ENCODE assay signal across 28 cellular contexts in the genomic region with DNA sequence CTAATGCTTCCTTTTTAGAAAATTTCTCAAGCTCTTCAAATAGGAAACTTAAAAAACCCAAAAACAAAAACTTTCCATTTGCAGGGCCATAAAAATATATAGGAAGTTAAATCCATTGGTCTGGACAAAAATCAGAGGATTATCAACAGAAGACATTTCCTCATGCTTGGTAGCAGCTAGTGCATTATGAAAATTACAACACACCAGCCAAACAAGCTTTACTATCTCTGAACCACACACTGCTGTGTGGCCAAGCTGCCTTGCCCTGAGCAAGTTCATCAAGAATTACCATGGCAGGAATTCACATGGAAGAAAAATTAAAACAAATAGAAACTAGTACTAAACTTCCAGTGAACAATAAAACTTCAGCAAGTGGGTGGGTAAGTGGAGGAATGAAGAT. TPM values are rescaled to one million over a fixed set of nuclear protein-coding genes. Genes with fewer than 3 reads are reported as not detected.
DNase-seq lines count a peak whose midpoint lies in the region; ATAC-seq and TF ChIP-seq lines count a peak whose summit lies in the region.
"Had no signal": no experiment of that assay in that cellular context is flagged by ENCODE, and none has a peak within 500 bp of the region (broad histone marks: within the 10 kb centered on the region; RNA-seq: fewer than 3 reads in every experiment).

No MANE protein-coding gene starts in this region.

- H3K36me3 Mint-ChIP-seq in endodermal cell (ENCODE audit: low read depth) = peaks cover 26% of the 10 kb centered on the region
- peaks cover 11% of the 10 kb centered on the region for H3K36me3 Mint-ChIP-seq in activated CD4-positive, alpha-beta T cell treated with anti-CD3 and anti-CD28 coated beads, Interleukin-2, amount 10 ng/mL, durations not matched to agents 24 days and 14 days (ENCODE audit: low read depth)
- H3K36me3 Mint-ChIP-seq in CD8-positive, alpha-beta memory T cell = peaks cover 4 to 11% (median 4%) of the 10 kb centered on the region in 3 donors
- H3K36me3 Mint-ChIP-seq: natural killer cell had no signal

- H3K4me1 ChIP-seq in PC-9 (replicated peaks; ENCODE audit: insufficient read depth) (peaks cover 41% of the 10 kb centered on the region), endodermal cell (ENCODE audit: control insufficient read depth, insufficient read depth, low read length) (no peaks in the 10 kb centered on the region)
- H3K4me1 ChIP-seq in CD8-positive, alpha-beta memory T cell (ENCODE audit: insufficient read depth, low read length) = peaks cover 11% of the 10 kb centered on the region

- POLR2A ChIA-PET in PC-9 (lab: Charles Lee; ENCODE audit: unreplicated experiment) = no interaction called here
- POLR2A ChIA-PET in CD8-positive, alpha-beta memory T cell (lab: Charles Lee) = no interaction called here

- peak overlapping the region; percentile 26; the same call in 1 of the 2 replicates for H3K4me2 ChIP-seq in PC-9

- DNase-seq in GF-D8 (lab: John Stamatoyannopoulos, UW) (peak; percentile 57), PC-9 (peak in 1 of 2 experiments; percentile 76), endodermal cell (no peak), iris pigment epithelial cell (ENCODE audit: low read depth) (peak; percentile 39)
- DNase-seq in activated CD4-positive, alpha-beta T cell treated with anti-CD3 and anti-CD28 coated beads, Interleukin-2, amount 10 ng/mL, durations not matched to agents 24 days and 14 days = no peak
- DNase-seq in CD8-positive, alpha-beta memory T cell = no peak
- DNase-seq: activated CD4-positive, alpha-beta T cell treated with anti-CD3 and anti-CD28 coated beads, Interleukin-2, amount 10 ng/mL, durations not matched to agents 7 days and 5 days; effector CD4-positive, alpha-beta T cell; head of caudate nucleus; KBM-7; midbrain; natural killer cell; NCI-H1092 treated with DMSO at 0.1 percent for 48 hours; NCI-H2029; NCI-H82; posterior cingulate gyrus; Right ventricle myocardium superior; stimulated activated CD4-positive, alpha-beta T cell treated with anti-CD3 and anti-CD28 coated beads, Interleukin-2, amount 100 ng/mL, for 24 hours; stimulated activated naive CD4-positive, alpha-beta T cell; T-cell had no signal

- no peak overlapping the region for H3K27ac Mint-ChIP-seq in endodermal cell
- H3K27ac Mint-ChIP-seq in activated CD4-positive, alpha-beta T cell treated with anti-CD3 and anti-CD28 coated beads, Interleukin-2, amount 10 ng/mL, durations not matched to agents 24 days and 14 days = no peak overlapping the region
- peak overlapping the region in 4 of 8 donors; percentile 1 to 36 (median 30) for H3K27ac Mint-ChIP-seq in CD8-positive, alpha-beta memory T cell
- H3K27ac Mint-ChIP-seq: activated CD4-positive, alpha-beta T cell treated with anti-CD3 and anti-CD28 coated beads, Interleukin-2, amount 10 ng/mL, durations not matched to agents 7 days and 5 days; activated naive CD8-positive, alpha-beta T cell; activated T-helper 1 cell treated with anti-CD3 and anti-CD28 coated beads, Interleukin-12 subunit alpha, Interleukin-12 subunit beta, Interleukin-2, Interleukin-4 antibody, amounts not matched to agents 30 ng/mL and 10 ng/mL and 1 ng/mL, durations not matched to agents 14 hours and 24 hours and 36 hours had no signal

- no peak overlapping the region for H3K9ac ChIP-seq in endodermal cell (ENCODE audit: extremely low read depth, low read length, poor library complexity, severe bottlenecking)

- H3K9me3 Mint-ChIP-seq in endodermal cell = no peaks in the 10 kb centered on the region
- H3K9me3 Mint-ChIP-seq in activated CD4-positive, alpha-beta T cell treated with anti-CD3 and anti-CD28 coated beads, Interleukin-2, amount 10 ng/mL, durations not matched to agents 24 days and 14 days = no peaks in the 10 kb centered on the region
- peaks cover 3 to 5% (median 4%) of the 10 kb centered on the region in 5 donors for H3K9me3 Mint-ChIP-seq in CD8-positive, alpha-beta memory T cell
- H3K9me3 Mint-ChIP-seq: activated T-helper 1 cell treated with anti-CD3 and anti-CD28 coated beads, Interleukin-12 subunit alpha, Interleukin-12 subunit beta, Interleukin-2, Interleukin-4 antibody, amounts not matched to agents 30 ng/mL and 10 ng/mL and 1 ng/mL, durations not matched to agents 14 hours and 24 hours and 36 hours; CD14-positive monocyte; natural killer cell had no signal

- CTCF ChIA-PET in PC-9 (lab: Charles Lee) = no interaction called here
- CTCF ChIA-PET in CD8-positive, alpha-beta memory T cell (lab: Charles Lee) = no interaction called here

- no peaks in the 10 kb centered on the region for H3K9me2 ChIP-seq in PC-9 (ENCODE audit: insufficient read depth)

- H3K36me3 ChIP-seq in PC-9 (ENCODE audit: low read depth) (no peaks in the 10 kb centered on the region; the same call in 1 of the 2 replicates), endodermal cell (ENCODE audit: control insufficient read depth, insufficient read depth, low read length) (peaks cover 37% of the 10 kb centered on the region)
- H3K36me3 ChIP-seq in CD8-positive, alpha-beta memory T cell (ENCODE audit: insufficient read depth, low read length) = no peaks in the 10 kb centered on the region
- H3K36me3 ChIP-seq: HAP-1, thoracic aorta had no signal

- H3K4me3 ChIP-seq in PC-9 (no peak overlapping the region), endodermal cell (ENCODE audit: low read length) (peak overlapping the region; percentile 70)
- no peak overlapping the region for H3K4me3 ChIP-seq in CD8-positive, alpha-beta memory T cell (ENCODE audit: low read length)
- H3K4me3 ChIP-seq: HAP-1, skin epidermis, thoracic aorta had no signal

- H3K4me3 Mint-ChIP-seq in endodermal cell = no peak overlapping the region
- no peak overlapping the region for H3K4me3 Mint-ChIP-seq in activated CD4-positive, alpha-beta T cell treated with anti-CD3 and anti-CD28 coated beads, Interleukin-2, amount 10 ng/mL, durations not matched to agents 24 days and 14 days
- H3K4me3 Mint-ChIP-seq in CD8-positive, alpha-beta memory T cell = peak overlapping the region in 1 of 7 donors; percentile 45
- H3K4me3 Mint-ChIP-seq: activated CD4-positive, alpha-beta T cell treated with anti-CD3 and anti-CD28 coated beads, Interleukin-2, amount 10 ng/mL, durations not matched to agents 7 days and 5 days; activated naive CD8-positive, alpha-beta T cell; CD14-positive monocyte; T-cell had no signal

- H3K27ac ChIP-seq in PC-9 (peak overlapping the region; percentile 38; the same call in 1 of the 2 replicates), endodermal cell (ENCODE audit: low read depth, low read length) (no peak overlapping the region)
- H3K27ac ChIP-seq in CD8-positive, alpha-beta memory T cell (ENCODE audit: low read depth, low read length) = no peak overlapping the region

- H3K27me3 Mint-ChIP-seq in endodermal cell (ENCODE audit: insufficient read depth) = peaks cover 2% of the 10 kb centered on the region
- peaks cover 10% of the 10 kb centered on the region for H3K27me3 Mint-ChIP-seq in activated CD4-positive, alpha-beta T cell treated with anti-CD3 and anti-CD28 coated beads, Interleukin-2, amount 10 ng/mL, durations not matched to agents 24 days and 14 days
- no peaks in the 10 kb centered on the region for H3K27me3 Mint-ChIP-seq in CD8-positive, alpha-beta memory T cell

- peaks cover 38% of the 10 kb centered on the region for H3K4me1 Mint-ChIP-seq in endodermal cell
- H3K4me1 Mint-ChIP-seq in activated CD4-positive, alpha-beta T cell treated with anti-CD3 and anti-CD28 coated beads, Interleukin-2, amount 10 ng/mL, durations not matched to agents 24 days and 14 days = peaks cover 22% of the 10 kb centered on the region
- H3K4me1 Mint-ChIP-seq in CD8-positive, alpha-beta memory T cell = peaks cover 42 to 66% (median 62%) of the 10 kb centered on the region in 3 donors

- no peaks in the 10 kb centered on the region for H3K27me3 ChIP-seq in PC-9 (ENCODE audit: insufficient read depth, low read depth)
- no peaks in the 10 kb centered on the region for H3K27me3 ChIP-seq in endodermal cell (ENCODE audit: control insufficient read depth, insufficient read depth, low read length, poor library complexity, severe bottlenecking)
- no peaks in the 10 kb centered on the region for H3K27me3 ChIP-seq in CD8-positive, alpha-beta memory T cell (ENCODE audit: insufficient read depth, low read length, poor library complexity, severe bottlenecking)

- no peaks in the 10 kb centered on the region for H3K9me3 ChIP-seq in PC-9 (ENCODE audit: insufficient read depth, low read depth)
- no peaks in the 10 kb centered on the region for H3K9me3 ChIP-seq in endodermal cell (ENCODE audit: control insufficient read depth, low read length)
- no peaks in the 10 kb centered on the region for H3K9me3 ChIP-seq in CD8-positive, alpha-beta memory T cell (ENCODE audit: low read length)
- H3K9me3 ChIP-seq: HAP-1, thoracic aorta had no signal

- peaks cover 4% of the 10 kb centered on the region; the same call in 1 of the 2 replicates for H3F3A ChIP-seq in PC-9 (ENCODE audit: insufficient read depth, low read depth)

- TF ChIP-seq CTCF in PC-9 (conservative IDR thresholded peaks at IDR 0.05) (no peak), endodermal cell (conservative IDR thresholded peaks at IDR 0.05) (no peak)

- no peak for ATAC-seq in GM18861 (IDR thresholded peaks at IDR 0.05; ENCODE audit: unreplicated experiment)
- no peak for ATAC-seq in HG02970 (IDR thresholded peaks at IDR 0.05; ENCODE audit: low FRiP score, unreplicated experiment)
- ATAC-seq: natural killer cell, T-cell had no signal

- no peak overlapping the region for H2AFZ ChIP-seq in PC-9

- BruUV-seq in PC-9 (replicated peaks; lab: Mats Ljungman, UMichigan) = no TSS peak

- peaks cover 45% of the 10 kb centered on the region for H3K79me2 ChIP-seq in PC-9 (ENCODE audit: low read depth)

- H4K20me1 ChIP-seq in PC-9 (ENCODE audit: insufficient read depth) = no peaks in the 10 kb centered on the region; the same call in 1 of the 2 replicates

- intact Hi-C loops in PC-9 (cut with micrococcal nuclease; ENCODE audit: unreplicated experiment) = loop anchor here (5.0 kb wide), 1 partner anchor 327 kb away; no protein-coding TSS in a partner anchor
- intact Hi-C loops in activated CD4-positive, alpha-beta T cell treated with anti-CD3 and anti-CD28 coated beads, Interleukin-2, amount 10 ng/mL, durations not matched to agents 24 days and 14 days (cut with micrococcal nuclease) = loop anchor here (5.0 kb wide), 2 partner anchors 68 to 813 kb away; partner anchors contain the start of gene DCUN1D4

RNA-seq across cellular contexts. Expression of gene USP46, which starts 3.6 kb away (rescaled TPM):
- total RNA-seq in PC-9 (2021) (13.8 and 17.1 TPM in 2 replicates), endodermal cell (10 to 100 TPM; 42.0 to 42.9 TPM)
- 30.4 TPM for polyA plus RNA-seq in endodermal cell (2013, experiment 1 of 2)
- 28.4 TPM for polyA plus RNA-seq in endodermal cell (2013, experiment 2 of 2)
- 8.4 and 10.2 TPM in 2 replicates for total RNA-seq in activated CD4-positive, alpha-beta T cell treated with anti-CD3 and anti-CD28 coated beads, Interleukin-2, amount 10 ng/mL, durations not matched to agents 24 days and 14 days
- 10 to 100 TPM; 15.6 to 16.9 TPM for total RNA-seq in CD8-positive, alpha-beta memory T cell
- polyA plus RNA-seq in CD8-positive, alpha-beta memory T cell = 5.8 TPM

Comparison
In these comparisons a context has a peak if more than half of its experiments do, and no peak if none do; other contexts are left out.
1. DNase-seq: peak in GF-D8 (single experiment) and iris pigment epithelial cell (single experiment); none in endodermal cell (single experiment), activated CD4-positive, alpha-beta T cell treated with anti-CD3 and anti-CD28 coated beads, Interleukin-2, amount 10 ng/mL, durations not matched to agents 24 days and 14 days (single experiment) and CD8-positive, alpha-beta memory T cell (0 of 5).